ENCODE assay signal across 30 cellular contexts in the genomic region with DNA sequence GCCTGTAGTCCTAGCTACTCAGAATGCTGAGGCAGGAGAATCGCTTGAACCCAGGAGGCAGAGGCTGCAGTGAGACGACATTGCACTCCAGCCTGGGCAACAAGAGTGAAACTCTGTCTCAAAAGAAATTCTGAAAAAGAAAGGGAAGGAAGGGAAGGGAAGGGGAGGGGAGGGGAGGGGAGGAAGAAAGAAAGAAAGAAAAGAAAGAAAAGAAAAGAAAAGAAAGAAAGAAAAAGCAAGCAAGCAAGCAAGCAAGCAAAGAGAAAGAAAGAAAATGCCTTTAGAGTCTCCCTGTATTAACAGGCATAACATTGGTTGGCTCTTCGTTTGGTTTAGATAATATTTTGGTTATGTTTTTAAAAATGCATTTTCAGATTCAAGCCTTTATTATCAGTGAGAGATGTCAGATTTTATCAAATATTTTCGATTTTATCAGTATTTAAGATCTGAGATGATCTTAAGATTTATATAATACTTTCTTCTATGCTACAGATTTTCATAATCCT.
"Had no signal": no experiment of that assay in that cellular context is flagged by ENCODE, and none has a peak within 500 bp of the region (broad histone marks: within the 10 kb centered on the region; RNA-seq: fewer than 3 reads in every experiment).

No MANE protein-coding gene starts in this region.

- H3K9me2 ChIP-seq: SK-N-SH had no signal

- H3K36me3 ChIP-seq: MG63, Peyer's patch, SJSA1 had no signal

- H3K4me3 ChIP-seq: MG63, Peyer's patch, SJSA1 had no signal

- DNase-seq: Kasumi-1, MG63, NCI-H1048, NCI-H1092 treated with DMSO at 0.1 percent for 48 hours, NCI-H1105 treated with DMSO at 0.1 percent for 48 hours, NCI-H1417, NCI-H1436, NCI-H146, NCI-H1694, NCI-H187, NCI-H1930, NCI-H2029 treated with DMSO at 0.1 percent for 48 hours, NCI-H2081 treated with DMSO at 0.1 percent for 48 hours, NCI-H2107, NCI-H2171, NCI-H226, NCI-H446 treated with DMSO at 0.1 percent for 48 hours, NCI-H510A, NCI-H524, NCI-H526, NCI-H69, NCI-H748 treated with DMSO at 0.1 percent for 48 hours, NCI-H82, Peyer's patch, Right ventricle myocardium superior, RPMI8226, SHP77 treated with DMSO at 0.1 percent for 48 hours, SK-N-SH, SW 1271 had no signal

- H3K9me3 ChIP-seq: MG63, Peyer's patch, SJSA1, SK-N-SH had no signal

- H3K4me1 ChIP-seq: Peyer's patch, SJSA1 had no signal

- H3K4me2 ChIP-seq: SK-N-SH had no signal

- H3K27ac ChIP-seq: Peyer's patch, SJSA1 had no signal

- H3K27me3 ChIP-seq: MG63, Peyer's patch, SJSA1 had no signal

- H3K9ac ChIP-seq: SK-N-SH had no signal
